Comparison of ENCODE assay signal across 11 cellular contexts in genomic region chr9:33116855-33117254, GRCh38. TPM values are rescaled to one million over a fixed set of nuclear protein-coding genes. Genes with fewer than 3 reads are reported as not detected.
DNase-seq lines count a peak whose midpoint lies in the region; ATAC-seq and TF ChIP-seq lines count a peak whose summit lies in the region.
"Had no signal": no experiment of that assay in that cellular context is flagged by ENCODE, and none has a peak within 500 bp of the region (broad histone marks: within the 10 kb centered on the region; RNA-seq: fewer than 3 reads in every experiment).

No MANE protein-coding gene starts in this region.

- POLR2A ChIA-PET in MCF 10A (lab: Yijun Ruan, JAX) (interaction anchor here (1.1 to 2.2 kb wide), 5 partner anchors 8 to 46 kb away, joined by 3 to 8 read pairs (median 4); no protein-coding TSS in a partner anchor), Caco-2 (lab: Charles Lee) (no interaction called here)

- H3K4me1 Mint-ChIP-seq in MCF 10A (ENCODE audit: insufficient read depth, unreplicated experiment) (peaks cover 33% of the 10 kb centered on the region), Caco-2 (ENCODE audit: low read depth, unreplicated experiment) (peaks cover 3% of the 10 kb centered on the region)

- H3K27ac Mint-ChIP-seq in MCF 10A (ENCODE audit: low read depth, unreplicated experiment) (peak overlapping the region; percentile 47), Caco-2 (ENCODE audit: unreplicated experiment) (no peak overlapping the region)

- H4K20me1 ChIP-seq in osteoblast (ENCODE audit: insufficient read depth, low read length) = peaks cover 5% of the 10 kb centered on the region

- H3K4me3 ChIP-seq in osteoblast (ENCODE audit: insufficient read depth, low read length) (no peak overlapping the region), Caco-2 (ENCODE audit: low read depth, low read length) (no peak overlapping the region), body of pancreas (no peak overlapping the region)

- intact Hi-C loops in MCF 10A (cut with micrococcal nuclease) (loop anchor here (2.0 kb wide), 1 partner anchor 50 kb away; the partner anchor contains the start of gene B4GALT1), Caco-2 (cut with micrococcal nuclease; ENCODE audit: unreplicated experiment) (loop anchor here (5.0 kb wide), 1 partner anchor 35 kb away; no protein-coding TSS in a partner anchor), body of pancreas (cut with DNase I) (no loop called here)

- H3K9me3 ChIP-seq in osteoblast (ENCODE audit: low read depth, low read length) = no peaks in the 10 kb centered on the region
- H3K9me3 ChIP-seq in Caco-2 = no peaks in the 10 kb centered on the region
- no peaks in the 10 kb centered on the region for H3K9me3 ChIP-seq in body of pancreas

- H3K4me2 ChIP-seq in osteoblast (ENCODE audit: insufficient read depth, low read length) = peak overlapping the region; percentile 18

- H2AFZ ChIP-seq in osteoblast (ENCODE audit: low read length) = no peak overlapping the region

- BruUV-seq in MCF 10A (replicated peaks; lab: Mats Ljungman, UMichigan) = no TSS peak
- no TSS peak for BruUV-seq in Caco-2 (replicated peaks; lab: Mats Ljungman, UMichigan)

- H3K27me3 ChIP-seq in osteoblast (ENCODE audit: insufficient read depth, low read length) = no peaks in the 10 kb centered on the region
- no peaks in the 10 kb centered on the region for H3K27me3 ChIP-seq in Caco-2 (replicated peaks; ENCODE audit: control insufficient read depth, insufficient read depth, low read length)
- H3K27me3 ChIP-seq in body of pancreas = no peaks in the 10 kb centered on the region

- H3K27me3 Mint-ChIP-seq in MCF 10A (ENCODE audit: insufficient read depth, unreplicated experiment) (no peaks in the 10 kb centered on the region), Caco-2 (ENCODE audit: insufficient read depth, unreplicated experiment) (no peaks in the 10 kb centered on the region)

- peaks cover 44% of the 10 kb centered on the region for H3K79me2 ChIP-seq in osteoblast (ENCODE audit: insufficient read depth, low read length)

- no peak for TF ChIP-seq POLR2A in body of pancreas (IDR thresholded peaks at IDR 0.05)

- H3K9me3 Mint-ChIP-seq in MCF 10A (ENCODE audit: unreplicated experiment) (no peaks in the 10 kb centered on the region), Caco-2 (ENCODE audit: unreplicated experiment) (no peaks in the 10 kb centered on the region)

- peaks cover 16% of the 10 kb centered on the region for H3K4me1 ChIP-seq in osteoblast (ENCODE audit: insufficient read depth, low read length)
- no peaks in the 10 kb centered on the region for H3K4me1 ChIP-seq in Caco-2
- H3K4me1 ChIP-seq in body of pancreas = no peaks in the 10 kb centered on the region

- no peak for TF ChIP-seq CTCF in MCF 10A (IDR thresholded peaks at IDR 0.05; ENCODE audit: unreplicated experiment)
- TF ChIP-seq CTCF in osteoblast (IDR thresholded peaks at IDR 0.05; ENCODE audit: extremely low read depth, low read depth, low read length) = no peak
- no peak for TF ChIP-seq CTCF in Caco-2 (IDR thresholded peaks at IDR 0.05; ENCODE audit: insufficient read depth in 1 of 2, low read depth in 1 of 2, low read length in 1 of 2, severe bottlenecking in 1 of 2, unreplicated experiment in 1 of 2)
- no peak for TF ChIP-seq CTCF in body of pancreas (IDR thresholded peaks at IDR 0.05)
- no peak for TF ChIP-seq CTCF in GM13977 (IDR thresholded peaks at IDR 0.05; ENCODE audit: extremely low read depth, insufficient read depth, missing control alignments)

- in situ Hi-C loops in KBM-7 (cut with MboI; ENCODE audit: low pct_unique_long_range_greater_than_20kb, low sequenced_read_pairs) (no loop called here), GM13977 (cut with MboI; ENCODE audit: low pct_unique_long_range_greater_than_20kb, low sequenced_read_pairs, unreplicated experiment) (no loop called here)

- H3K4me3 Mint-ChIP-seq in MCF 10A (ENCODE audit: unreplicated experiment) (no peak overlapping the region), Caco-2 (ENCODE audit: unreplicated experiment) (no peak overlapping the region)

- peak; percentile 39 for DNase-seq in KBM-7
- DNase-seq in MCF 10A (ENCODE audit: unreplicated experiment) = no peak
- DNase-seq in osteoblast (ENCODE audit: insufficient read length, low spot score, missing footprints) = no peak
- no peak for DNase-seq in Caco-2
- no peak for DNase-seq in NCI-H2107 treated with DMSO at 0.1 percent for 48 hours (lab: John Stamatoyannopoulos, UW; ENCODE audit: unreplicated experiment)
- DNase-seq in body of pancreas = no peak
- no peak for DNase-seq in GM13977 (ENCODE audit: low spot score)
- DNase-seq: stimulated activated CD4-positive, alpha-beta T cell treated with anti-CD3 and anti-CD28 coated beads, Interleukin-15, amount 100 ng/mL, for 24 hours had no signal

- ATAC-seq in GM18498 (IDR thresholded peaks at IDR 0.05; ENCODE audit: unreplicated experiment) (peak; percentile 74), body of pancreas (no peak)
- ATAC-seq: Panc1 had no signal

- 73 to 82% methylated on average over 2 of the region's 2 CpGs for WGBS in body of pancreas, 2 donors

- CTCF ChIA-PET in MCF 10A (lab: Yijun Ruan, JAX) = interaction anchor here (1.0 kb wide), 1 partner anchor 13 kb away, joined by 3 read pairs; no protein-coding TSS in a partner anchor
- CTCF ChIA-PET in Caco-2 (lab: Charles Lee) = no interaction called here

- peaks cover 60% of the 10 kb centered on the region for H3K36me3 ChIP-seq in osteoblast (ENCODE audit: insufficient read depth, low read length)
- no peaks in the 10 kb centered on the region; the same call in 1 of the 2 replicates for H3K36me3 ChIP-seq in Caco-2 (ENCODE audit: control insufficient read depth, insufficient read depth, low read length)
- peaks cover 0 to 20% of the 10 kb centered on the region in 2 donors for H3K36me3 ChIP-seq in body of pancreas (replicated peaks in 1 of 2; ENCODE audit: insufficient read depth in 1 of 2, low read depth in 2 of 2)

- H3K27ac ChIP-seq in osteoblast (ENCODE audit: low read depth, low read length) = peak overlapping the region; percentile 69
- no peak overlapping the region for H3K27ac ChIP-seq in body of pancreas
- H3K27ac ChIP-seq: HL-60 had no signal

- H3K36me3 Mint-ChIP-seq in MCF 10A (ENCODE audit: insufficient read depth, unreplicated experiment) (peaks cover 100% of the 10 kb centered on the region), Caco-2 (ENCODE audit: insufficient read depth, unreplicated experiment) (peaks cover 60% of the 10 kb centered on the region)

RNA-seq across cellular contexts. Expression of gene SMU1, which starts 40.4 kb away (rescaled TPM):
- 17.2 and 19.3 TPM in 2 replicates for total RNA-seq in MCF 10A (2022)
- 31.1 and 31.8 TPM in 2 replicates for total RNA-seq in osteoblast
- total RNA-seq in Caco-2 (2022) = 23.6 TPM in 2 replicates
- total RNA-seq in body of pancreas = 1 to 10 TPM; 5.6 to 8.6 TPM

RNA-seq across cellular contexts. Expression of gene B4GALT1, which starts 50.3 kb away (rescaled TPM):
- total RNA-seq in MCF 10A (2022) = 155 and 184 TPM in 2 replicates
- total RNA-seq in osteoblast = 63.7 and 76.3 TPM in 2 replicates
- total RNA-seq in Caco-2 (2022) = 104 and 121 TPM in 2 replicates
- 10 to 100 TPM; 31.3 to 42.3 TPM for total RNA-seq in body of pancreas
